In the genomic region with DNA sequence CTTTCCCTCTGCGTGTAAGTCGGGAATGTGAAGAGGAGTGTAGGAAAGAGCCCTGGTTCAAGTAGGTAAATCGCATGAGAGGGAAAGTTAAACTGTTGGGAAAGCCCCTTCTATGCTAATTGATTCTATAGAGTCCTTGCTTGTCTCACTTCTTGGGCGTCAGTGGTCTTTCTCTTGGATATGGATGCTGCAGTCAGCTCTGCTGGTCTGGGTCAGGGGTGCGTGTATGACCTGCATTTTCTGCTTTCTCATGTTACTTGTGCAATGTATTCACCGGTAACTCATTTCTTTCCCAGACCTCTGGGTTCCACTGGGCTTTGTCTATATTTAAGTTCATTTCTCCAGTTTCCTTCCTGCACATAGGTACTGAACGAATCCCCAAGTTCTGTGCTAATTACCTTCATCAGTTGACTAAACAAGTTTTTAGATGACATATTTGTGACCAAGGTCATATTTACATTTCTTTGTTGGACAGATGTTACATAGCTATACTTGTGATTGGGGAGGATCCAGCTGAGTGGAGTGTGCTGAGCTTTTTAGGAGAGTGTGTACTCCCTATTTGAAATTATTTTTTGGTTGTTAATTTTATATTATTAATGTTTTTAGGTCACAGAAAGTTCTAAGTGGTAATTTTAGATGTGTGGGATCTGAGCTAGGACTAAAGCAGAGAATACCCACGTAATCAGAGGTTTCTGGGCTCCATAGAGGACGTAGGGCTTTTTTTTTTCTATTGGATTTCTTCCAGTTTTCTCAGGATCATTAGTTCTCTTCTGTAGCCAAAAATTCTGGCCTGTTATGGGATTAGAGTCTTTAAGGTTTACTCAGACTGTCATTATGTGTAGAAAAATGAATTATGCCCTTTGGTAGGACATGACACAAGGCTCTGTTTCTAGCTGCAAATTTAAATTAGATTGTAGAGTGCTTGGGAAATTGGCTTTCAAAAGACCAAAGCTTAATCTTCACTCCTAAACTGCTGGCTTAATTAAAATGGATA, we compare ENCODE assay signal across 8 cellular contexts. TPM values are rescaled to one million over a fixed set of nuclear protein-coding genes. Genes with fewer than 3 reads are reported as not detected.
DNase-seq lines count a peak whose midpoint lies in the region; ATAC-seq and TF ChIP-seq lines count a peak whose summit lies in the region.

No MANE protein-coding gene starts in this region.

- no peaks in the 10 kb centered on the region for H3K27me3 ChIP-seq in BE2C
- H3K27me3 ChIP-seq in GM23248 (replicated peaks; ENCODE audit: insufficient read depth) = no peaks in the 10 kb centered on the region
- H3K27me3 ChIP-seq in mesendoderm (ENCODE audit: insufficient read depth, low read length, poor library complexity) = no peaks in the 10 kb centered on the region
- no peaks in the 10 kb centered on the region for H3K27me3 ChIP-seq in upper lobe of right lung

- H3K27ac ChIP-seq in GM23248 = peak overlapping the region; percentile 99
- H3K27ac ChIP-seq in RWPE1 = peak overlapping the region; percentile 99
- peak overlapping the region; percentile 98 to 100 for H3K27ac ChIP-seq in coronary artery
- H3K27ac ChIP-seq in mesendoderm (ENCODE audit: low read depth, low read length) = peak overlapping the region; percentile 99
- H3K27ac ChIP-seq in upper lobe of right lung = peak overlapping the region; percentile 97

- no peak overlapping the region for H2AFZ ChIP-seq in GM23248

- H3K23ac ChIP-seq in mesendoderm (ENCODE audit: low read length) = no peak overlapping the region

- H3K79me2 ChIP-seq in GM23248 (ENCODE audit: insufficient read depth) (peaks cover 85% of the 10 kb centered on the region), mesendoderm (ENCODE audit: control insufficient read depth, insufficient read depth, low read length) (peaks cover 73% of the 10 kb centered on the region)

- H3K9ac ChIP-seq in GM23248 (peak overlapping the region; percentile 100), mesendoderm (ENCODE audit: low read length) (peak overlapping the region; percentile 100)

- H3K4me1 ChIP-seq in BE2C = peaks cover 6% of the 10 kb centered on the region
- H3K4me1 ChIP-seq in GM23248 (ENCODE audit: insufficient read depth) = peaks cover 56% of the 10 kb centered on the region
- H3K4me1 ChIP-seq in mesendoderm (ENCODE audit: control insufficient read depth, low read depth, low read length) = peaks cover 9% of the 10 kb centered on the region
- peaks cover 69% of the 10 kb centered on the region for H3K4me1 ChIP-seq in upper lobe of right lung

- H3K9me3 ChIP-seq in BE2C (no peaks in the 10 kb centered on the region), GM23248 (ENCODE audit: low read depth) (no peaks in the 10 kb centered on the region), upper lobe of right lung (no peaks in the 10 kb centered on the region)

- H3F3A ChIP-seq in GM23248 (ENCODE audit: insufficient read depth) = peaks cover 78% of the 10 kb centered on the region

- peak overlapping the region; percentile 97 for H3K4ac ChIP-seq in mesendoderm (ENCODE audit: low read depth, low read length)

- no peak overlapping the region for H4K5ac ChIP-seq in mesendoderm (ENCODE audit: low read length)

- peak overlapping the region; percentile 2 for H2AK5ac ChIP-seq in mesendoderm (ENCODE audit: low read length)

- DNase-seq in BE2C (no peak), GM23248 (peak; percentile 78), RWPE1 (ENCODE audit: low spot score) (no peak), coronary artery (ENCODE audit: low spot score) (no peak), mesendoderm (peak; percentile 68), upper lobe of right lung (no peak), SHP77 treated with DMSO at 0.1 percent for 48 hours (lab: John Stamatoyannopoulos, UW) (no peak), NCI-H2081 treated with DMSO at 0.1 percent for 48 hours (lab: John Stamatoyannopoulos, UW) (no peak)

- H3K4me2 ChIP-seq in GM23248 (ENCODE audit: unreplicated experiment) (peak overlapping the region; percentile 86), mesendoderm (ENCODE audit: low read length) (peak overlapping the region; percentile 76)

- H4K8ac ChIP-seq in mesendoderm (ENCODE audit: low read depth, low read length) = no peak overlapping the region

- in situ Hi-C loops in GM23248 (cut with MboI) = no loop called here

- WGBS in GM23248 (ENCODE audit: low coverage in 1 of 2, low lambda C conversion rate in 2 of 2, missing lambda C conversion rate in 2 of 2), 2 experiments = 2 to 3% methylated on average over 9 of the region's 9 CpGs
- no CpG with 5 or more reads among the region's 9 CpGs for WGBS in mesendoderm (ENCODE audit: extremely low coverage, insufficient coverage, low lambda C conversion rate)

- POLR2A ChIA-PET in RWPE1 (lab: Yijun Ruan, JAX; ENCODE audit: low non-redundant PET) = no interaction called here

- intact Hi-C loops in upper lobe of right lung (cut with DNase I) = no loop called here

- H4K20me1 ChIP-seq in GM23248 (ENCODE audit: insufficient read depth) = peaks cover 31% of the 10 kb centered on the region

- H2BK5ac ChIP-seq in mesendoderm (ENCODE audit: low read length) = peak overlapping the region; percentile 94

- H3K9me2 ChIP-seq in GM23248 (ENCODE audit: insufficient read depth) = no peaks in the 10 kb centered on the region

- no peak for TF ChIP-seq CTCF in BE2C (IDR thresholded peaks at IDR 0.05; ENCODE audit: low read depth, low read length)
- TF ChIP-seq CTCF in RWPE1 (conservative IDR thresholded peaks at IDR 0.05; ENCODE audit: low read depth) = no peak
- TF ChIP-seq CTCF in coronary artery (IDR thresholded peaks at IDR 0.05) = no peak
- no peak for TF ChIP-seq CTCF in upper lobe of right lung (IDR thresholded peaks at IDR 0.05)

- H3K79me1 ChIP-seq in mesendoderm (ENCODE audit: low read length) = no peaks in the 10 kb centered on the region

- H2BK15ac ChIP-seq in mesendoderm (replicated peaks; ENCODE audit: low read depth) = no peak overlapping the region

- peaks cover 6% of the 10 kb centered on the region; the same call in 1 of the 2 replicates for H3K36me3 ChIP-seq in BE2C
- H3K36me3 ChIP-seq in GM23248 (ENCODE audit: low read depth) = peaks cover 13% of the 10 kb centered on the region; the same call in 1 of the 2 replicates
- no peaks in the 10 kb centered on the region for H3K36me3 ChIP-seq in mesendoderm (ENCODE audit: control insufficient read depth, insufficient read depth, low read length)
- H3K36me3 ChIP-seq in upper lobe of right lung = peaks cover 8% of the 10 kb centered on the region

- H3K56ac ChIP-seq in mesendoderm (ENCODE audit: low read length) = peak overlapping the region; percentile 100

- H3K18ac ChIP-seq in mesendoderm (ENCODE audit: low read length) = peak overlapping the region; percentile 60

- no peak for ATAC-seq in upper lobe of right lung

- no peak overlapping the region for H2BK120ac ChIP-seq in mesendoderm (ENCODE audit: low read depth, low read length)

- peak overlapping the region; percentile 90 for H3K4me3 ChIP-seq in BE2C (ENCODE audit: low read depth, low read length)
- H3K4me3 ChIP-seq in GM23248 = peak overlapping the region; percentile 95
- H3K4me3 ChIP-seq in coronary artery = peak overlapping the region; percentile 94
- peak overlapping the region; percentile 95 for H3K4me3 ChIP-seq in mesendoderm (ENCODE audit: low read length)
- peak overlapping the region; percentile 79 for H3K4me3 ChIP-seq in upper lobe of right lung

- CTCF ChIA-PET in RWPE1 (lab: Yijun Ruan, JAX) = no interaction called here

RNA-seq across cellular contexts. Expression of a gene that starts 1.6 kb away (rescaled TPM):
- polyA plus RNA-seq in BE2C (2012; ENCODE audit: insufficient read depth, insufficient read length, low read depth) = 53.7 TPM
- total RNA-seq in GM23248 (2014; rRNA removed; shearing (Covaris generic)) = 45.0 and 62.0 TPM in 2 replicates
- polyA plus RNA-seq in GM23248 (2016; fragmentation: Nextera tagmentation; extraction: Ambion mirVana) = 31.7 and 35.0 TPM in 2 replicates
- polyA plus RNA-seq in mesendoderm (2013, experiment 1 of 2) = 152 TPM
- polyA plus RNA-seq in mesendoderm (2013, experiment 2 of 2) = 139 TPM
- 124 TPM for total RNA-seq in upper lobe of right lung

RNA-seq across cellular contexts. Expression of a gene that starts 36.2 kb away (rescaled TPM):
- polyA plus RNA-seq in BE2C (2012; ENCODE audit: insufficient read depth, insufficient read length, low read depth) = 53.9 TPM
- total RNA-seq in GM23248 (2014; rRNA removed; shearing (Covaris generic)) = 38.9 and 41.7 TPM in 2 replicates
- 27.9 and 28.5 TPM in 2 replicates for polyA plus RNA-seq in GM23248 (2016; fragmentation: Nextera tagmentation; extraction: Ambion mirVana)
- polyA plus RNA-seq in mesendoderm (2013, experiment 1 of 2) = 36.5 TPM
- 37.8 TPM for polyA plus RNA-seq in mesendoderm (2013, experiment 2 of 2)
- total RNA-seq in upper lobe of right lung = 34.8 TPM

Comparison
In these comparisons a context has a peak if more than half of its experiments do, and no peak if none do; other contexts are left out.
1. DNase-seq: peak in GM23248 (single experiment) and mesendoderm (single experiment); none in BE2C (single experiment), RWPE1 (single experiment), coronary artery (single experiment), upper lobe of right lung (single experiment), SHP77 treated with DMSO at 0.1 percent for 48 hours (single experiment) and NCI-H2081 treated with DMSO at 0.1 percent for 48 hours (single experiment).
2. Peak in every context shown above with its lines, with median percentiles within 50 percentile points of each other: H3K4me3 ChIP-seq and H3K27ac ChIP-seq.